In genomic region chr19:58305932-58306323, GRCh38 we compare ENCODE assay signal across 8 cellular contexts. TPM values are rescaled to one million over a fixed set of nuclear protein-coding genes. Genes with fewer than 3 reads are reported as not detected.
A peak's percentile ranks its signal among the peaks of the same experiment; 100 is the strongest.
DNase-seq lines count a peak whose midpoint lies in the region; ATAC-seq and TF ChIP-seq lines count a peak whose summit lies in the region.

No MANE protein-coding gene starts in this region.

- no peak overlapping the region for H3K18ac ChIP-seq in IMR-90 (ENCODE audit: low read depth, low read length)

- POLR2A ChIA-PET in IMR-90 (lab: Charles Lee; ENCODE audit: unreplicated experiment), result no interaction called here

- peaks cover 29 to 48% of the 10 kb centered on the region in 2 experiments for H3K79me1 ChIP-seq in IMR-90 (ENCODE audit: low read depth in 1 of 2, low read length in 2 of 2)

- TF ChIP-seq RAD21 in IMR-90 (IDR thresholded peaks at IDR 0.05; ENCODE audit: low read length), result no peak

- H2AFZ ChIP-seq in IMR-90 (replicated peaks; ENCODE audit: low read length, poor library complexity), result no peak overlapping the region

- peaks cover 34% of the 10 kb centered on the region for H3K36me3 Mint-ChIP-seq in memory B cell

- H2BK120ac ChIP-seq in IMR-90 (ENCODE audit: low read depth, low read length), result no peak overlapping the region

- intact Hi-C loops in IMR-90 (cut with micrococcal nuclease), result loop anchor here (5.0 kb wide), 1 partner anchor 211 kb away; the partner anchor contains the start of gene ZBTB45

- H2BK20ac ChIP-seq in IMR-90 (ENCODE audit: low read depth, low read length), result no peak overlapping the region

- H3K23ac ChIP-seq in IMR-90 (ENCODE audit: low read depth, low read length), result no peak overlapping the region

- H4K8ac ChIP-seq in IMR-90 (ENCODE audit: low read depth in 2 of 2, low read length in 2 of 2), result peak overlapping the region; percentile 47 to 95; a peak in 2 of 4 replicates

- peak overlapping the region; percentile 99 for H3K4me3 Mint-ChIP-seq in memory B cell

- dilution Hi-C loops in IMR-90 (cut with HindIII; ENCODE audit: low sequenced_read_pairs, unreplicated experiment), result no loop called here

- no peak overlapping the region for H4K5ac ChIP-seq in IMR-90 (ENCODE audit: low read depth, low read length)

- H3K9me3 ChIP-seq in IMR-90 (ENCODE audit: control insufficient read depth, insufficient read depth, low read length), result no peaks in the 10 kb centered on the region; the same call in 1 of the 2 replicates

- peaks cover 2% of the 10 kb centered on the region; the same call in 1 of the 2 replicates for H3K4me1 ChIP-seq in IMR-90 (ENCODE audit: control insufficient read depth, insufficient read depth, low read length)

- H3K4me3 ChIP-seq in AG09309 (ENCODE audit: control insufficient read depth, low read depth, low read length), result peak overlapping the region; percentile 91
- H3K4me3 ChIP-seq in IMR-90 (ENCODE audit: insufficient read depth, low read depth, low read length), result peak overlapping the region; percentile 72
- H3K4me3 ChIP-seq in astrocyte of the spinal cord (ENCODE audit: low read depth, low read length), result peak overlapping the region; percentile 94

- no peak for ATAC-seq in IMR-90 (ENCODE audit: low read depth)
- no peak for ATAC-seq in memory B cell (ENCODE audit: low read depth)

- H4K20me1 ChIP-seq in IMR-90 (ENCODE audit: insufficient read depth, low read length), result no peaks in the 10 kb centered on the region

- peak overlapping the region; percentile 83 for H3K9ac ChIP-seq in IMR-90 (ENCODE audit: low read depth, low read length)

- TF ChIP-seq CTCF in AG09309 (IDR thresholded peaks at IDR 0.05; ENCODE audit: control insufficient read depth, insufficient read depth, low read depth, low read length, missing control alignments) (no peak), IMR-90 (conservative IDR thresholded peaks at IDR 0.05; ENCODE audit: low read depth, low read length) (no peak), astrocyte of the spinal cord (IDR thresholded peaks at IDR 0.05; ENCODE audit: low read depth, low read length) (no peak)

- peaks cover 17% of the 10 kb centered on the region; the same call in 1 of the 2 replicates for H3K36me3 ChIP-seq in IMR-90 (ENCODE audit: control insufficient read depth, insufficient read depth, low read length)

- no peak overlapping the region for H4K91ac ChIP-seq in IMR-90 (ENCODE audit: insufficient read depth, low read depth, low read length)

- 0 out of 2 replicates have a peak, but pooled peaks cover 3% of the 10 kb centered on the region for H3K9me1 ChIP-seq in IMR-90 (ENCODE audit: insufficient read depth, low read length)

- peaks cover 15% of the 10 kb centered on the region for H3K4me1 Mint-ChIP-seq in memory B cell

- H2AK9ac ChIP-seq in IMR-90 (replicated peaks; ENCODE audit: low read depth, low read length, poor library complexity), result peak overlapping the region; percentile 68

- no TSS peak for BruUV-seq in IMR-90 (replicated peaks; lab: Mats Ljungman, UMichigan)

- 43% methylated on average over 3 of the region's 12 CpGs; no CpG with 5 or more reads in 1 of the 2 experiments for WGBS in IMR-90 (ENCODE audit: extremely low coverage in 2 of 2, insufficient read length in 1 of 2), 2 experiments

- no peak overlapping the region for H3K56ac ChIP-seq in IMR-90 (ENCODE audit: extremely low read depth, insufficient read depth, low read length)

- H3K27me3 ChIP-seq in IMR-90 (ENCODE audit: control insufficient read depth, insufficient read depth, low read length), result no peaks in the 10 kb centered on the region

- CTCF ChIA-PET in IMR-90 (lab: Yijun Ruan, JAX), result no interaction called here

- no peak overlapping the region for H2AK5ac ChIP-seq in IMR-90 (ENCODE audit: low read depth, low read length)

- TF ChIP-seq POLR2A in IMR-90 (IDR thresholded peaks at IDR 0.05; ENCODE audit: low read depth, low read length), result no peak

- H3K27ac Mint-ChIP-seq in memory B cell, result peak overlapping the region; percentile 99

- in situ Hi-C loops in IMR-90 (cut with MboI; ENCODE audit: low sequenced_read_pairs) (no loop called here), astrocyte of the spinal cord (cut with HindIII; ENCODE audit: low sequenced_read_pairs) (no loop called here)

- no peak for DNase-seq in AG09309 (ENCODE audit: low read depth)
- no peak for DNase-seq in IMR-90
- DNase-seq in astrocyte of the spinal cord (ENCODE audit: low read depth, low spot score), result peak; percentile 2
- DNase-seq in memory B cell (ENCODE audit: low spot score in 2 of 2), result peak; percentile 19 to 27
- no peak for DNase-seq in SW 1271 (lab: John Stamatoyannopoulos, UW)
- no peak for DNase-seq in activated CD4-positive, CD25-positive, alpha-beta regulatory T cell treated with anti-CD3 and anti-CD28 coated beads, Interleukin-2, amount 50 U/mL, for 72 hours
- no peak for DNase-seq in NCI-H1048 (lab: John Stamatoyannopoulos, UW)
- no peak for DNase-seq in OCI-M2 (lab: John Stamatoyannopoulos, UW; ENCODE audit: unreplicated experiment)

- no peak overlapping the region for H3K4ac ChIP-seq in IMR-90 (ENCODE audit: low read depth, low read length)

- H3K14ac ChIP-seq in IMR-90 (replicated peaks; ENCODE audit: low read depth, low read length), result no peak overlapping the region

- no peaks in the 10 kb centered on the region for H3K9me3 Mint-ChIP-seq in memory B cell

- H3K27ac ChIP-seq in IMR-90 (ENCODE audit: insufficient read depth, low read length), result no peak overlapping the region

- H2BK15ac ChIP-seq in IMR-90 (ENCODE audit: low read depth, low read length), result no peak overlapping the region

- no peak overlapping the region for H2BK5ac ChIP-seq in IMR-90 (ENCODE audit: low read depth, low read length, poor library complexity, severe bottlenecking)

- H3K4me2 ChIP-seq in IMR-90 (ENCODE audit: low read depth, low read length), result peak overlapping the region; percentile 87

- H3K27me3 Mint-ChIP-seq in memory B cell, result no peaks in the 10 kb centered on the region

TF ChIP-seq in IMR-90, 13 proteins besides CTCF, POLR2A, EP300 and RAD21:
- TF ChIP-seq MAFK (IDR thresholded peaks at IDR 0.05; ENCODE audit: low read depth, low read length) (no peak), MXI1 (IDR thresholded peaks at IDR 0.05; ENCODE audit: borderline replicate concordance, low read depth, low read length) (no peak), CHD1 (IDR thresholded peaks at IDR 0.05; ENCODE audit: low read depth, low read length) (no peak), FOS (IDR thresholded peaks at IDR 0.05; ENCODE audit: low read depth, low read length) (no peak), ELK1 (IDR thresholded peaks at IDR 0.05; ENCODE audit: borderline replicate concordance, low read depth, low read length) (no peak), MAZ (IDR thresholded peaks at IDR 0.05; ENCODE audit: borderline replicate concordance, low read depth, low read length) (no peak), NFE2L2 (IDR thresholded peaks at IDR 0.05; ENCODE audit: low read depth, low read length) (no peak), USF2 (IDR thresholded peaks at IDR 0.05; ENCODE audit: low read depth, low read length) (no peak), BHLHE40 (IDR thresholded peaks at IDR 0.05; ENCODE audit: low read depth, low read length) (no peak), SMC3 (IDR thresholded peaks at IDR 0.05; ENCODE audit: low read depth, low read length) (no peak), RCOR1 (IDR thresholded peaks at IDR 0.05; ENCODE audit: insufficient replicate concordance, low read length) (no peak), CEBPB (IDR thresholded peaks at IDR 0.05; ENCODE audit: low read depth, low read length) (no peak), RFX5 (IDR thresholded peaks at IDR 0.05; ENCODE audit: low read depth, low read length) (no peak)

RNA-seq across cellular contexts. Expression of gene ERVK3-1, which starts 0.8 kb away (rescaled TPM):
- total RNA-seq in IMR-90 (2012; rRNA removed), result 30.8 and 33.0 TPM in 2 replicates
- 34.9 and 39.3 TPM in 2 replicates for polyA plus RNA-seq in IMR-90 (2012; rRNA removed)
- polyA plus RNA-seq in IMR-90 (2012; cell fraction: cytosol; rRNA removed), result 35.9 and 46.5 TPM in 2 replicates
- 33.6 and 98.9 TPM in 2 replicates for polyA plus RNA-seq in IMR-90 (2012; cell fraction: nucleus; rRNA removed; ENCODE audit: low replicate concordance)

RNA-seq across cellular contexts. Expression of gene ZSCAN22, which starts 20.9 kb away (rescaled TPM):
- 1.9 and 2.5 TPM in 2 replicates for total RNA-seq in IMR-90 (2012; rRNA removed)
- 1.8 and 2.2 TPM in 2 replicates for polyA plus RNA-seq in IMR-90 (2012; rRNA removed)
- 1.1 and 1.4 TPM in 2 replicates for polyA plus RNA-seq in IMR-90 (2012; cell fraction: cytosol; rRNA removed)
- polyA plus RNA-seq in IMR-90 (2012; cell fraction: nucleus; rRNA removed; ENCODE audit: low replicate concordance), result 1.7 and 2.3 TPM in 2 replicates

RNA-seq across cellular contexts. Expression of gene ZNF8, which starts 27.2 kb away (rescaled TPM):
- total RNA-seq in IMR-90 (2012; rRNA removed), result 3.9 and 4.4 TPM in 2 replicates
- 1.5 and 2.1 TPM in 2 replicates for polyA plus RNA-seq in IMR-90 (2012; rRNA removed)
- 0.74 and 0.92 TPM in 2 replicates for polyA plus RNA-seq in IMR-90 (2012; cell fraction: cytosol; rRNA removed)
- polyA plus RNA-seq in IMR-90 (2012; cell fraction: nucleus; rRNA removed; ENCODE audit: low replicate concordance), result 5.1 and 8.2 TPM in 2 replicates

RNA-seq across cellular contexts. Expression of gene A1BG, which starts 47.4 kb away (rescaled TPM):
- total RNA-seq in IMR-90 (2012; rRNA removed), result 4.5 and 6.4 TPM in 2 replicates
- 54.5 and 65.7 TPM in 2 replicates for polyA plus RNA-seq in IMR-90 (2012; rRNA removed)
- polyA plus RNA-seq in IMR-90 (2012; cell fraction: cytosol; rRNA removed), result 40.0 and 43.7 TPM in 2 replicates
- polyA plus RNA-seq in IMR-90 (2012; cell fraction: nucleus; rRNA removed; ENCODE audit: low replicate concordance), result 10.3 and 18.0 TPM in 2 replicates

RNA-seq across cellular contexts. Expression of gene ZNF497, which starts 56.6 kb away (rescaled TPM):
- 0.18 and 0.56 TPM in 2 replicates for total RNA-seq in IMR-90 (2012; rRNA removed)
- 0.24 and 0.27 TPM in 2 replicates for polyA plus RNA-seq in IMR-90 (2012; rRNA removed)
- 0.25 TPM in 2 replicates for polyA plus RNA-seq in IMR-90 (2012; cell fraction: cytosol; rRNA removed)
- 1.2 and 4.0 TPM in 2 replicates for polyA plus RNA-seq in IMR-90 (2012; cell fraction: nucleus; rRNA removed; ENCODE audit: low replicate concordance)

Comparison
In these comparisons a context has a peak if more than half of its experiments do, and no peak if none do; other contexts are left out.
1. DNase-seq: peak in astrocyte of the spinal cord (single experiment) and memory B cell (2 of 2); none in AG09309 (single experiment), IMR-90 (single experiment), SW 1271 (0 of 2), activated CD4-positive, CD25-positive, alpha-beta regulatory T cell treated with anti-CD3 and anti-CD28 coated beads, Interleukin-2, amount 50 U/mL, for 72 hours (single experiment), NCI-H1048 (single experiment) and OCI-M2 (single experiment).
2. Peak in every context shown above with its lines, with median percentiles within 50 percentile points of each other: H3K4me3 ChIP-seq.